In the genomic region with DNA sequence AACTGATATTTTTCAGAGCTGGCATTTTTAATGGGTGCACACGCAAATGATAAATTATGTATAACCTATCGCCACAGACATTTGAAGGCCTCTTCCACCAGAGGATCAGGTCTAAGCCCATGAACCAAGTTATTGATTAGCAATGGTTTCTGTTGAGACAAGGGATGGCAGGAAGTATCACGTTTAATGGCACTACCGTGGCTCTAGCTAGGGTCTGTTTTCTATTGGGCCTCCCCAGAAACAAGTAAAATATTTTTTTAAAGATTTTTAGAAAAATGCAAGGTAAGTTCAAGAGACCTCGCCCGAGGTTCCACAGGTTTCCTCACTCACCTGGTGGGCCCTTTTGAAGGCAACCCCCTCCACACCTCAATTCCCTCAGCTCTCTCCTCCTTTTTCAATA, we compare ENCODE assay signal across 8 cellular contexts. TPM values are rescaled to one million over a fixed set of nuclear protein-coding genes. Genes with fewer than 3 reads are reported as not detected.
DNase-seq lines count a peak whose midpoint lies in the region; FAIRE-seq and TF ChIP-seq lines count a peak whose summit lies in the region.

No MANE protein-coding gene starts in this region.

- H3K4me1 ChIP-seq in esophagus (ENCODE audit: control insufficient read depth in 2 of 2, insufficient read depth in 2 of 2, low read length in 1 of 2) = peaks cover 0 to 2% of the 10 kb centered on the region in 2 donors
- peaks cover 2% of the 10 kb centered on the region for H3K4me1 ChIP-seq in rectal smooth muscle tissue (ENCODE audit: control insufficient read depth, insufficient read depth, low read length)

- WGBS in esophagus, 2 donors = 5 to 6% methylated on average over 6 of the region's 6 CpGs

- peaks cover 0 to 3% of the 10 kb centered on the region in 2 donors for H3K9me3 ChIP-seq in esophagus (ENCODE audit: control insufficient read depth in 2 of 2, insufficient read depth in 1 of 2, low read depth in 1 of 2, low read length in 1 of 2)

- FAIRE-seq in GM19239 (lab: Jason Lieb, UNC) = peak; percentile 4

- H3K36me3 ChIP-seq in esophagus (ENCODE audit: control insufficient read depth in 2 of 2, insufficient read depth in 2 of 2, low read length in 1 of 2) (peaks cover 0 to 3% of the 10 kb centered on the region in 2 donors), rectal smooth muscle tissue (ENCODE audit: control insufficient read depth, insufficient read depth, low read length) (no peaks in the 10 kb centered on the region)

- DNase-seq in AG09309 (ENCODE audit: low read depth) (no peak), GM19239 (ENCODE audit: insufficient read length, low spot score) (peak; percentile 19), OCI-M1 (lab: John Stamatoyannopoulos, UW) (peak; percentile 21), SW480 (ENCODE audit: low spot score) (no peak), mesenteric fat pad (ENCODE audit: low spot score) (no peak), medulla oblongata (ENCODE audit: extremely low spot score) (no peak)

- H3K4me3 ChIP-seq in AG09309 (ENCODE audit: control insufficient read depth, low read depth, low read length) (peak overlapping the region; percentile 61), esophagus (ENCODE audit: low read depth in 1 of 2, low read length in 2 of 2) (peak overlapping the region; percentile 87 to 99), rectal smooth muscle tissue (ENCODE audit: low read length) (peak overlapping the region; percentile 84)

- H3K9ac ChIP-seq in rectal smooth muscle tissue (ENCODE audit: low read length) = peak overlapping the region; percentile 27

- no peak for TF ChIP-seq CTCF in AG09309 (IDR thresholded peaks at IDR 0.05; ENCODE audit: control insufficient read depth, insufficient read depth, low read depth, low read length, missing control alignments)

- H3K27ac ChIP-seq in esophagus (ENCODE audit: low read depth in 2 of 2, low read length in 1 of 2) = peak overlapping the region; percentile 57 to 86
- no peak overlapping the region for H3K27ac ChIP-seq in rectal smooth muscle tissue (ENCODE audit: low read depth, low read length)

- H3K27me3 ChIP-seq in esophagus (ENCODE audit: control insufficient read depth in 1 of 2, insufficient read depth in 2 of 2, low read length in 2 of 2) (no peaks in the 10 kb centered on the region), rectal smooth muscle tissue (ENCODE audit: control insufficient read depth, insufficient read depth, low read length) (no peaks in the 10 kb centered on the region)

RNA-seq across cellular contexts. Expression of a gene that starts 0.7 kb away (rescaled TPM):
- 1 to 10 TPM; 4.6 to 7.8 TPM for polyA plus RNA-seq in esophagus
- 195 TPM for total RNA-seq in mesenteric fat pad

RNA-seq across cellular contexts. Expression of a gene that starts 50.9 kb away (rescaled TPM):
- 10 to 100 TPM; 27.9 to 33.1 TPM for polyA plus RNA-seq in esophagus
- total RNA-seq in mesenteric fat pad = 94.2 TPM

Comparison
In these comparisons a context has a peak if more than half of its experiments do, and no peak if none do; other contexts are left out.
1. DNase-seq: peak in GM19239 (single experiment) and OCI-M1 (single experiment); none in AG09309 (single experiment), SW480 (single experiment), mesenteric fat pad (single experiment) and medulla oblongata (single experiment).
2. Peak in every context shown above with its lines, with median percentiles within 50 percentile points of each other: H3K4me3 ChIP-seq.